8 cellular contexts compared by ENCODE assay signal in genomic region chr4:8228319-8229250, GRCh38. TPM values are rescaled to one million over a fixed set of nuclear protein-coding genes. Genes with fewer than 3 reads are reported as not detected.
DNase-seq lines count a peak whose midpoint lies in the region; ATAC-seq and TF ChIP-seq lines count a peak whose summit lies in the region.

No MANE protein-coding gene starts in this region.

- CTCF ChIA-PET in PC-9 (lab: Charles Lee): interaction anchor here (0.7 to 0.9 kb wide), 2 partner anchors 52 to 910 kb away, joined by 4 to 10 read pairs; no protein-coding TSS in a partner anchor

- peak overlapping the region; percentile 31; the same call in 1 of the 2 replicates for H3K4me2 ChIP-seq in PC-9

- H3F3A ChIP-seq in PC-9 (ENCODE audit: insufficient read depth, low read depth): no peaks in the 10 kb centered on the region

- POLR2A ChIA-PET in PC-9 (lab: Charles Lee; ENCODE audit: unreplicated experiment): interaction anchor here (0.6 to 0.8 kb wide), 2 partner anchors 45 to 912 kb away, joined by 4 read pairs; no protein-coding TSS in a partner anchor

- H3K36me3 ChIP-seq in PC-9 (ENCODE audit: low read depth) (no peaks in the 10 kb centered on the region), spleen (peaks cover 0 to 84% (median 49%) of the 10 kb centered on the region in 6 donors)

- no TSS peak for BruUV-seq in PC-9 (replicated peaks; lab: Mats Ljungman, UMichigan)

- WGBS in spleen, 5 donors: 41 to 83% (median 45%) methylated on average over 13 to 39 of the region's 39 CpGs

- no peak for TF ChIP-seq POLR2A in spleen (IDR thresholded peaks at IDR 0.05)

- DNase-seq in NCI-H1417 (lab: John Stamatoyannopoulos, UW) (peak; percentile 25 to 76 (median 47)), NCI-H1417 treated with DMSO at 0.1 percent for 48 hours (lab: John Stamatoyannopoulos, UW) (no peak), PC-9 (peak; percentile 57 to 70), glomerular endothelial cell (ENCODE audit: extremely low read depth, low read depth, low spot score) (peak; percentile 55), spleen (peak; percentile 92), T1000 (lab: John Stamatoyannopoulos, UW) (no peak)
- peak; percentile 60 for DNase-seq in activated effector memory CD4-positive, alpha-beta T cell treated with Interleukin-2 at 50 U/mL for 16 hours

- H3K4me1 ChIP-seq in PC-9 (replicated peaks; ENCODE audit: insufficient read depth) (peaks cover 13% of the 10 kb centered on the region), spleen (peaks cover 18 to 81% (median 68%) of the 10 kb centered on the region in 6 donors)

- intact Hi-C loops in PC-9 (cut with micrococcal nuclease; ENCODE audit: unreplicated experiment) (loop anchor here (2.0 kb wide), 1 partner anchor 46 kb away; no protein-coding TSS in a partner anchor), spleen (cut with DNase I; ENCODE audit: low total_unique reads) (no loop called here)

- TF ChIP-seq CTCF in PC-9 (conservative IDR thresholded peaks at IDR 0.05): no peak
- no peak for TF ChIP-seq CTCF in spleen (IDR thresholded peaks at IDR 0.05 in 8 of 11, conservative IDR thresholded peaks at IDR 0.05 in 3 of 11)

- H3K9me3 ChIP-seq in PC-9 (ENCODE audit: insufficient read depth, low read depth): no peaks in the 10 kb centered on the region
- no peaks in the 10 kb centered on the region for H3K9me3 ChIP-seq in spleen

- no peaks in the 10 kb centered on the region for H3K9me2 ChIP-seq in PC-9 (ENCODE audit: insufficient read depth)

- H3K27me3 ChIP-seq in PC-9 (ENCODE audit: insufficient read depth, low read depth): no peaks in the 10 kb centered on the region
- no peaks in the 10 kb centered on the region for H3K27me3 ChIP-seq in spleen (replicated peaks in 1 of 7)

- H3K4me3 ChIP-seq in PC-9 (no peak overlapping the region), spleen (peak overlapping the region in 1 of 8 donors; percentile 38)

- H2AFZ ChIP-seq in PC-9: no peak overlapping the region

- H3K79me2 ChIP-seq in PC-9 (ENCODE audit: low read depth): no peaks in the 10 kb centered on the region

- no peaks in the 10 kb centered on the region for H4K20me1 ChIP-seq in PC-9 (ENCODE audit: insufficient read depth)

- H3K27ac ChIP-seq in PC-9: peak overlapping the region; percentile 26; the same call in 1 of the 2 replicates
- peak overlapping the region; percentile 5 to 85 (median 58) for H3K27ac ChIP-seq in spleen

- ATAC-seq in HG03039 (IDR thresholded peaks at IDR 0.05; ENCODE audit: unreplicated experiment): peak; percentile 72

RNA-seq across cellular contexts. Expression of gene SH3TC1, which starts 29.5 kb away (rescaled TPM):
- total RNA-seq in PC-9 (2021): 5.2 and 11.2 TPM in 2 replicates
- 91.2 and 227 TPM in 2 replicates for total RNA-seq in glomerular endothelial cell
- 100 to 1,000 TPM in 1 of 7 donors, 10 to 100 TPM in 6; 58.0 to 157 (median 69.4) TPM for total RNA-seq in spleen
- 10 to 100 TPM; 23.3 to 43.7 (median 23.5) TPM for polyA plus RNA-seq in spleen

RNA-seq across cellular contexts. Expression of gene HTRA3, which starts 41.0 kb away (rescaled TPM):
- 14.1 and 22.8 TPM in 2 replicates for total RNA-seq in PC-9 (2021)
- 62.7 and 74.5 TPM in 2 replicates for total RNA-seq in glomerular endothelial cell
- total RNA-seq in spleen: 1 to 10 TPM; 1.2 to 5.5 (median 3.1) TPM
- polyA plus RNA-seq in spleen: 1 to 10 TPM in 2 of 3 donors, under 1 TPM in 1; 0.26 to 2.5 (median 1.9) TPM

Comparison
In these comparisons a context has a peak if more than half of its experiments do, and no peak if none do; other contexts are left out.
1. DNase-seq: peak in NCI-H1417 (3 of 3), PC-9 (2 of 2), activated effector memory CD4-positive, alpha-beta T cell treated with Interleukin-2 at 50 U/mL for 16 hours (single experiment), glomerular endothelial cell (single experiment) and spleen (single experiment); none in NCI-H1417 treated with DMSO at 0.1 percent for 48 hours (single experiment) and T1000 (single experiment).